8 cellular contexts compared by ENCODE assay signal in the genomic region with DNA sequence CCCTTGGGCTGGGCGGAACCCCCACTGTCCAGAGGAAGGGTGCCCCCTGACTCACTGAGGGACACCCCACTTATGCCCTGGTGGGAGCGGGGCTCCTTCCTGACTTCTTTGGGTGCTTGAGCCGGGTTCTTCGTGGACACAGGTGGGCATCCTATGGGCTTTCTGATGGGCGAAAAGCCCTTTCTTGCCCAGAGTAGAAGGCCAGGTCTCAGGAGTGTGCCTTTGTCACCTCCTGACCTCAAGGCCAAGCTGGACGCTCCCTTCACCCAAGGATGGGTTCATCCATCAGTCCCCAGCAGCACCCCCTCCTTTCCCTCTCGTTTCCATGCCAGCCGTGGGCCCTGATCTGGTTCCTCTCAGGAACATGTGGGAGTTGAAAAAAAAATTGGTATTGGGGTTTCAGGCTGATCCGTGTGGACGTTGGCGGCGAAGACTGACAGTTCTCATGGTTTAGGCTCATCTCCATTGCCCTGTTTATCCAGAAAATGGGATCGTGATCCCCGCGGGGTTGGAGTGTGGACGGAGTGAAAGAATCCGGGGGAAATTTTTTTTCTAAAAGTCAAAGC. TPM values are rescaled to one million over a fixed set of nuclear protein-coding genes. Genes with fewer than 3 reads are reported as not detected.
DNase-seq lines count a peak whose midpoint lies in the region; ATAC-seq and TF ChIP-seq lines count a peak whose summit lies in the region.

No MANE protein-coding gene starts in this region.

- RAD21 ChIA-PET in HCT116 (lab: Charles Lee; ENCODE audit: low non-redundant PET in 1 of 2, low total read pairs in 2 of 2, uncharacterized antibody in 2 of 2, unreplicated experiment in 2 of 2): no interaction called here

- H2AFZ ChIP-seq in HCT116 (ENCODE audit: low read depth, low read length, poor library complexity, severe bottlenecking): no peak overlapping the region

- TF ChIP-seq RAD21 in HCT116 (IDR thresholded peaks at IDR 0.05; ENCODE audit: low read depth): no peak

- H3K4me2 ChIP-seq in HCT116 (ENCODE audit: low read length): peak overlapping the region; percentile 90

- BruUV-seq in HCT116 (replicated peaks; lab: Mats Ljungman, UMichigan): no TSS peak

- H3K4me3 ChIP-seq in HCT116 (replicated peaks in 1 of 2; ENCODE audit: low read depth in 1 of 2, low read length in 2 of 2): peak overlapping the region; percentile 81 to 85
- peak overlapping the region; percentile 86 to 97 for H3K4me3 ChIP-seq in left lung
- peak overlapping the region; percentile 89 to 98 for H3K4me3 ChIP-seq in tibial artery

- peak overlapping the region; percentile 94 for H3K4me3 Mint-ChIP-seq in activated naive CD8-positive, alpha-beta T cell treated with anti-CD3 and anti-CD28 coated beads, Interleukin-2, amount 10 ng/mL, durations not matched to agents 7 days and 5 days

- H3K4me1 ChIP-seq in HCT116 (ENCODE audit: control insufficient read depth in 1 of 2, insufficient read depth in 2 of 2, low read length in 2 of 2) (peaks cover 42 to 48% of the 10 kb centered on the region in 2 experiments), left lung (peaks cover 40 to 81% of the 10 kb centered on the region in 2 donors), tibial artery (peaks cover 6 to 66% (median 54%) of the 10 kb centered on the region in 4 donors)

- H3K9me2 ChIP-seq in HCT116 (ENCODE audit: insufficient read depth): no peaks in the 10 kb centered on the region

- DNase-seq in Ammon's horn (ENCODE audit: low spot score) (peak; percentile 34), HCT116 (ENCODE audit: low read depth, low spot score) (no peak), left lung (no peak), tibial artery (no peak), omental fat pad (ENCODE audit: low spot score) (no peak), NCI-H1694 treated with DMSO at 0.1 percent for 48 hours (lab: John Stamatoyannopoulos, UW) (no peak), NCI-H128 (lab: John Stamatoyannopoulos, UW; ENCODE audit: unreplicated experiment) (no peak)
- no peak for DNase-seq in activated naive CD8-positive, alpha-beta T cell treated with anti-CD3 and anti-CD28 coated beads, Interleukin-2, amount 10 ng/mL, durations not matched to agents 7 days and 5 days

- no peaks in the 10 kb centered on the region for H3K27me3 ChIP-seq in HCT116 (ENCODE audit: insufficient read depth, low read length)
- H3K27me3 ChIP-seq in left lung: no peaks in the 10 kb centered on the region
- no peaks in the 10 kb centered on the region for H3K27me3 ChIP-seq in tibial artery

- no peaks in the 10 kb centered on the region for H3K27me3 Mint-ChIP-seq in activated naive CD8-positive, alpha-beta T cell treated with anti-CD3 and anti-CD28 coated beads, Interleukin-2, amount 10 ng/mL, durations not matched to agents 7 days and 5 days

- H3K9ac ChIP-seq in HCT116 (ENCODE audit: low read length): peak overlapping the region; percentile 83

- intact Hi-C loops in HCT116 (cut with micrococcal nuclease): no loop called here
- intact Hi-C loops in left lung (cut with DNase I): no loop called here
- intact Hi-C loops in tibial artery (cut with DNase I; ENCODE audit: low total_unique reads): no loop called here

- peak overlapping the region; percentile 84 for H3K27ac Mint-ChIP-seq in activated naive CD8-positive, alpha-beta T cell treated with anti-CD3 and anti-CD28 coated beads, Interleukin-2, amount 10 ng/mL, durations not matched to agents 7 days and 5 days

- H3K9me3 ChIP-seq in HCT116 (ENCODE audit: control insufficient read depth in 1 of 2, insufficient read depth in 1 of 2, low read depth in 1 of 2, low read length in 2 of 2) (no peaks in the 10 kb centered on the region), left lung (no peaks in the 10 kb centered on the region), tibial artery (no peaks in the 10 kb centered on the region)

- no peaks in the 10 kb centered on the region for H3K9me3 Mint-ChIP-seq in activated naive CD8-positive, alpha-beta T cell treated with anti-CD3 and anti-CD28 coated beads, Interleukin-2, amount 10 ng/mL, durations not matched to agents 7 days and 5 days

- peaks cover 65% of the 10 kb centered on the region for H3K79me2 ChIP-seq in HCT116 (ENCODE audit: insufficient read depth, low read length)

- H3K4me1 Mint-ChIP-seq in activated naive CD8-positive, alpha-beta T cell treated with anti-CD3 and anti-CD28 coated beads, Interleukin-2, amount 10 ng/mL, durations not matched to agents 7 days and 5 days: peaks cover 41% of the 10 kb centered on the region

- no peak for TF ChIP-seq POLR2A in HCT116 (IDR thresholded peaks at IDR 0.05; ENCODE audit: borderline replicate concordance, extremely low read depth, insufficient read depth, insufficient read length)

- CTCF ChIA-PET in HCT116 (lab: Charles Lee): interaction anchor here (1.4 to 2.4 kb wide), 3 partner anchors 17 to 126 kb away, joined by 6 to 9 read pairs (median 7); no protein-coding TSS in a partner anchor

- TF ChIP-seq CTCF in HCT116 (IDR thresholded peaks at IDR 0.05 in 2 of 3, conservative IDR thresholded peaks at IDR 0.05 in 1 of 3; ENCODE audit: borderline replicate concordance in 1 of 3, insufficient read depth in 1 of 3, low read depth in 2 of 3, low read length in 2 of 3) (no peak), left lung (IDR thresholded peaks at IDR 0.05) (no peak), tibial artery (IDR thresholded peaks at IDR 0.05) (no peak), omental fat pad (IDR thresholded peaks at IDR 0.05) (no peak)

- POLR2A ChIA-PET in HCT116 (lab: Charles Lee): interaction anchor here (0.8 to 2.5 kb wide), 6 partner anchors 10 to 149 kb away, joined by 3 to 23 read pairs (median 4); no protein-coding TSS in a partner anchor
- POLR2A ChIA-PET in activated naive CD8-positive, alpha-beta T cell treated with anti-CD3 and anti-CD28 coated beads, Interleukin-2, amount 10 ng/mL, durations not matched to agents 7 days and 5 days (lab: Charles Lee): interaction anchor here (0.6 to 3.4 kb wide), 12 partner anchors 9 to 749 kb away, joined by 3 to 22 read pairs (median 4); a partner anchor contains a TSS

- ATAC-seq in HCT116: no peak
- no peak for ATAC-seq in activated naive CD8-positive, alpha-beta T cell treated with anti-CD3 and anti-CD28 coated beads, Interleukin-2, amount 10 ng/mL, durations not matched to agents 7 days and 5 days (ENCODE audit: low read depth)
- no peak for ATAC-seq in left lung
- no peak for ATAC-seq in omental fat pad (ENCODE audit: low FRiP score)

- H3K27ac ChIP-seq in HCT116 (ENCODE audit: low read depth, low read length) (peak overlapping the region; percentile 70), left lung (peak overlapping the region; percentile 89 to 97), tibial artery (peak overlapping the region; percentile 95)

- no peaks in the 10 kb centered on the region for H3K36me3 ChIP-seq in HCT116 (ENCODE audit: control insufficient read depth in 1 of 2, insufficient read depth in 2 of 2, low read length in 2 of 2)
- no peaks in the 10 kb centered on the region for H3K36me3 ChIP-seq in left lung
- peaks cover 0 to 1% (median under 1%) of the 10 kb centered on the region in 3 donors for H3K36me3 ChIP-seq in tibial artery

- H4K20me1 ChIP-seq in HCT116 (ENCODE audit: insufficient read depth): no peaks in the 10 kb centered on the region

- H3K36me3 Mint-ChIP-seq in activated naive CD8-positive, alpha-beta T cell treated with anti-CD3 and anti-CD28 coated beads, Interleukin-2, amount 10 ng/mL, durations not matched to agents 7 days and 5 days: peaks cover 3% of the 10 kb centered on the region

TF ChIP-seq in HCT116, 20 proteins besides CTCF, POLR2A, EP300 and RAD21 (continues in another document):
- TF ChIP-seq JUND (IDR thresholded peaks at IDR 0.05): no peak
- TF ChIP-seq YY1 (IDR thresholded peaks at IDR 0.05; ENCODE audit: extremely low read depth, insufficient replicate concordance, low read depth, low read length): no peak
- no peak for TF ChIP-seq ZFX (IDR thresholded peaks at IDR 0.05)
- TF ChIP-seq CBX3 (IDR thresholded peaks at IDR 0.05; ENCODE audit: low read depth): no peak
- no peak for TF ChIP-seq ELF1 (IDR thresholded peaks at IDR 0.05; ENCODE audit: borderline replicate concordance, low read depth)
- no peak for TF ChIP-seq SIN3A (IDR thresholded peaks at IDR 0.05; ENCODE audit: low read depth)
- no peak for TF ChIP-seq EZH2phosphoT487 (IDR thresholded peaks at IDR 0.05; ENCODE audit: borderline replicate concordance)
- no peak for TF ChIP-seq FOSL1 (IDR thresholded peaks at IDR 0.05; ENCODE audit: low read depth)
- TF ChIP-seq POLR2AphosphoS5 (IDR thresholded peaks at IDR 0.05; ENCODE audit: low read depth, low read length): no peak
- TF ChIP-seq EGR1 (IDR thresholded peaks at IDR 0.05; ENCODE audit: low read depth): no peak
- TF ChIP-seq EZH2 (IDR thresholded peaks at IDR 0.05): no peak
- no peak for TF ChIP-seq SRF (IDR thresholded peaks at IDR 0.05; ENCODE audit: low read depth)
- TF ChIP-seq ZNF274 (IDR thresholded peaks at IDR 0.05; ENCODE audit: low read depth, low read length): no peak
- TF ChIP-seq, protein P1, sequence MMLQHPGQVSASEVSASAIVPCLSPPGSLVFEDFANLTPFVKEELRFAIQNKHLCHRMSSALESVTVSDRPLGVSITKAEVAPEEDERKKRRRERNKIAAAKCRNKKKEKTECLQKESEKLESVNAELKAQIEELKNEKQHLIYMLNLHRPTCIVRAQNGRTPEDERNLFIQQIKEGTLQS (IDR thresholded peaks at IDR 0.05): no peak
- no peak for TF ChIP-seq TCF7L2 (IDR thresholded peaks at IDR 0.05; ENCODE audit: borderline replicate concordance, extremely low read depth, insufficient read depth, insufficient read length)

RNA-seq across cellular contexts. Expression of a gene that starts 0.7 kb away (rescaled TPM):
- total RNA-seq in HCT116 (2021; ENCODE audit: unreplicated experiment) (15.3 TPM), left lung (10 to 100 TPM; 19.5 to 21.0 TPM), omental fat pad (100 to 1,000 TPM in 2 of 4 donors, 10 to 100 TPM in 2; 37.8 to 147 (median 102) TPM)
- 18.8 and 20.5 TPM in 2 replicates for polyA plus RNA-seq in HCT116 (2012)
- 10 to 100 TPM; 21.2 to 21.8 TPM for total RNA-seq in activated naive CD8-positive, alpha-beta T cell treated with anti-CD3 and anti-CD28 coated beads, Interleukin-2, amount 10 ng/mL, durations not matched to agents 7 days and 5 days

RNA-seq across cellular contexts. Expression of a gene that starts 1.6 kb away (rescaled TPM):
- total RNA-seq in HCT116 (2021; ENCODE audit: unreplicated experiment) (11.0 TPM), left lung (1 to 10 TPM; 7.7 to 8.0 TPM), omental fat pad (10 to 100 TPM in 1 of 4 donors, 1 to 10 TPM in 3; 5.3 to 13.1 (median 6.7) TPM)
- polyA plus RNA-seq in HCT116 (2012): 13.3 and 16.7 TPM in 2 replicates
- total RNA-seq in activated naive CD8-positive, alpha-beta T cell treated with anti-CD3 and anti-CD28 coated beads, Interleukin-2, amount 10 ng/mL, durations not matched to agents 7 days and 5 days: 10 to 100 TPM; 11.8 to 13.2 TPM

RNA-seq across cellular contexts. Expression of a gene that starts 58.8 kb away (rescaled TPM):
- total RNA-seq in HCT116 (2021; ENCODE audit: unreplicated experiment) (148 TPM), left lung (10 to 100 TPM; 34.8 to 56.9 TPM), omental fat pad (10 to 100 TPM; 34.6 to 59.4 (median 53.0) TPM)
- polyA plus RNA-seq in HCT116 (2012): 154 and 164 TPM in 2 replicates
- total RNA-seq in activated naive CD8-positive, alpha-beta T cell treated with anti-CD3 and anti-CD28 coated beads, Interleukin-2, amount 10 ng/mL, durations not matched to agents 7 days and 5 days: 10 to 100 TPM; 51.8 to 53.2 TPM
